ENCODE assay signal across 11 cellular contexts in genomic region chr6:107823047-107823557, GRCh38. TPM values are rescaled to one million over a fixed set of nuclear protein-coding genes. Genes with fewer than 3 reads are reported as not detected.
DNase-seq lines count a peak whose midpoint lies in the region; ATAC-seq and TF ChIP-seq lines count a peak whose summit lies in the region.
"Had no signal": no experiment of that assay in that cellular context is flagged by ENCODE, and none has a peak within 500 bp of the region (broad histone marks: within the 10 kb centered on the region; RNA-seq: fewer than 3 reads in every experiment).

No MANE protein-coding gene starts in this region.

- no peaks in the 10 kb centered on the region for H3K9me3 Mint-ChIP-seq in natural killer cell
- H3K9me3 Mint-ChIP-seq: mesothelial cell of epicardium had no signal

- H3K4me1 ChIP-seq in urinary bladder (ENCODE audit: insufficient read depth), result no peaks in the 10 kb centered on the region

- no peak for TF ChIP-seq CTCF in natural killer cell (IDR thresholded peaks at IDR 0.05)

- peak overlapping the region; percentile 98 for H3K4me3 Mint-ChIP-seq in natural killer cell

- H3K4me3 ChIP-seq in urinary bladder (ENCODE audit: low read depth, low read length), result peak overlapping the region; percentile 5
- H3K4me3 ChIP-seq: esophagus muscularis mucosa had no signal

- ATAC-seq in natural killer cell (peak; percentile 28 to 38 (median 31)), GM21737 (IDR thresholded peaks at IDR 0.05; ENCODE audit: unreplicated experiment) (no peak), left cardiac atrium (no peak)

- no peaks in the 10 kb centered on the region for H3K36me3 ChIP-seq in urinary bladder (ENCODE audit: insufficient read depth)
- H3K36me3 ChIP-seq: esophagus muscularis mucosa had no signal

- no peaks in the 10 kb centered on the region for H3K27me3 Mint-ChIP-seq in natural killer cell (ENCODE audit: low read depth in 2 of 2)

- peak; percentile 19 for DNase-seq in activated CD4-positive, CD25-positive, alpha-beta regulatory T cell treated with anti-CD3 and anti-CD28 coated beads, Interleukin-2, amount 50 U/mL, for 16 hours (ENCODE audit: low read depth, low spot score)
- DNase-seq in activated CD4-positive, CD25-positive, alpha-beta regulatory T cell (lab: John Stamatoyannopoulos, UW), result no peak
- peak; percentile 35 for DNase-seq in activated effector memory CD4-positive, alpha-beta T cell treated with Interleukin-2 at 50 U/mL for 16 hours
- DNase-seq in natural killer cell (peak; percentile 61), left cardiac atrium (no peak), anterior cingulate cortex (lab: John Stamatoyannopoulos, UW) (no peak)
- DNase-seq: IMR-90 had no signal

- no peaks in the 10 kb centered on the region for H3K36me3 Mint-ChIP-seq in natural killer cell
- H3K36me3 Mint-ChIP-seq: mesothelial cell of epicardium had no signal

- 80% methylated on average over 8 of the region's 8 CpGs for WGBS in urinary bladder

- intact Hi-C loops in natural killer cell (cut with micrococcal nuclease) (loop anchor here (5.0 to 10.0 kb wide), 6 partner anchors 36 to 1726 kb away; partner anchors contain the start of genes CD164, CEP57L1, SEC63 and SESN1), left cardiac atrium (cut with DNase I) (no loop called here)

- H3K27ac ChIP-seq in urinary bladder (ENCODE audit: low read depth), result no peak overlapping the region
- H3K27ac ChIP-seq: esophagus muscularis mucosa had no signal

- H3K27ac Mint-ChIP-seq in natural killer cell, result peak overlapping the region; percentile 89 to 100
- H3K27ac Mint-ChIP-seq: mesothelial cell of epicardium had no signal

- peaks cover 75% of the 10 kb centered on the region in 2 donors for H3K4me1 Mint-ChIP-seq in natural killer cell

RNA-seq across cellular contexts. Expression of gene SCML4, which starts 1.0 kb away (rescaled TPM):
- total RNA-seq in natural killer cell (10 to 100 TPM; 32.6 to 59.9 (median 56.8) TPM), urinary bladder (0.63 TPM), left cardiac atrium (1 to 10 TPM in 1 of 2 donors, under 1 TPM in 1; 0.65 to 1.0 TPM)
- polyA plus RNA-seq in urinary bladder, result 0.53 TPM
- total RNA-seq: IMR-90, mesothelial cell of epicardium had no signal
- polyA plus RNA-seq: IMR-90 had no signal

Comparison
In these comparisons a context has a peak if more than half of its experiments do, and no peak if none do; other contexts are left out.
1. DNase-seq: peak in activated CD4-positive, CD25-positive, alpha-beta regulatory T cell treated with anti-CD3 and anti-CD28 coated beads, Interleukin-2, amount 50 U/mL, for 16 hours (single experiment), activated effector memory CD4-positive, alpha-beta T cell treated with Interleukin-2 at 50 U/mL for 16 hours (single experiment) and natural killer cell (single experiment); none in activated CD4-positive, CD25-positive, alpha-beta regulatory T cell (0 of 4), left cardiac atrium (single experiment) and anterior cingulate cortex (0 of 58).
2. ATAC-seq: peak in natural killer cell (3 of 3); none in GM21737 (single experiment) and left cardiac atrium (0 of 2).
3. RNA of gene SCML4, which starts 1.0 kb away (total RNA-seq): 32.6 to 59.9 TPM in natural killer cell; 0.65 to 1.0 TPM in left cardiac atrium and 0.63 TPM in urinary bladder (single experiment); every median in the first group is over 10 times any median in the second.